ENCODE assay signal across 1 cellular context in genomic region chr1:32917521-32917920, GRCh38.
TF ChIP-seq lines count a peak whose summit lies in the region.

No MANE protein-coding gene starts in this region.

TF ChIP-seq in SK-N-SH, 30 proteins besides CTCF, POLR2A, EP300 and RAD21 (continued from another document):
- no peak for TF ChIP-seq REST (IDR thresholded peaks at IDR 0.05; ENCODE audit: low read depth, low read length)
